In genomic region chr1:47574451-47575165, GRCh38 we compare ENCODE assay signal across 36 cellular contexts.
"Had no signal": no experiment of that assay in that cellular context is flagged by ENCODE, and none has a peak within 500 bp of the region (broad histone marks: within the 10 kb centered on the region; RNA-seq: fewer than 3 reads in every experiment).

No MANE protein-coding gene starts in this region.

- H3K4me1 Mint-ChIP-seq: activated T-helper 17 cell treated with anti-CD3 and anti-CD28 coated beads, Interleukin-2, amount 50 U/mL, for 72 hours; central memory CD8-positive, alpha-beta T cell had no signal

- H3K9me3 Mint-ChIP-seq: activated CD4-positive, alpha-beta T cell treated with anti-CD3 and anti-CD28 coated beads, Interleukin-2, amount 10 ng/mL, durations not matched to agents 24 days and 14 days; activated CD8-positive, alpha-beta T cell treated with anti-CD3 and anti-CD28 coated beads for 36 hours; activated naive CD8-positive, alpha-beta T cell treated with anti-CD3 and anti-CD28 coated beads for 36 hours; activated T-cell treated with anti-CD3 and anti-CD28 coated beads, Interleukin-2, amount 50 U/mL, for 72 hours; activated T-helper 17 cell treated with anti-CD3 and anti-CD28 coated beads, Interleukin-2, amount 50 U/mL, for 72 hours; central memory CD8-positive, alpha-beta T cell had no signal

- H3K36me3 Mint-ChIP-seq: activated naive CD8-positive, alpha-beta T cell treated with anti-CD3 and anti-CD28 coated beads for 36 hours had no signal

- H3K27ac Mint-ChIP-seq: activated CD4-positive, alpha-beta T cell treated with anti-CD3 and anti-CD28 coated beads, Interleukin-2, amount 10 ng/mL, durations not matched to agents 24 days and 14 days; activated CD8-positive, alpha-beta T cell treated with anti-CD3 and anti-CD28 coated beads for 36 hours; activated naive CD8-positive, alpha-beta T cell treated with anti-CD3 and anti-CD28 coated beads for 36 hours; activated T-cell treated with anti-CD3 and anti-CD28 coated beads, Interleukin-2, amount 50 U/mL, for 72 hours; activated T-helper 17 cell treated with anti-CD3 and anti-CD28 coated beads, Interleukin-2, amount 50 U/mL, for 72 hours had no signal

- DNase-seq: activated CD4-positive, alpha-beta T cell treated with anti-CD3 and anti-CD28 coated beads, Interleukin-2, amount 10 ng/mL, durations not matched to agents 24 days and 14 days; activated CD4-positive, alpha-beta T cell treated with anti-CD3 and anti-CD28 coated beads, Interleukin-2, amount 50 U/mL, for 4 hours; activated CD8-positive, alpha-beta T cell treated with anti-CD3 and anti-CD28 coated beads for 36 hours; activated effector memory CD4-positive, alpha-beta T cell treated with anti-CD3 and anti-CD28 coated beads, Interleukin-2, amount 50 U/mL, for 16 hours; activated naive CD4-positive, alpha-beta T cell; activated naive CD4-positive, alpha-beta T cell treated with anti-CD3 and anti-CD28 coated beads, Interleukin-2, amount 50 U/mL, for 16 hours; activated naive CD8-positive, alpha-beta T cell treated with anti-CD3 and anti-CD28 coated beads for 36 hours; activated T-cell treated with anti-CD3 and anti-CD28 coated beads, Interleukin-2, amount 50 U/mL, for 1 hour; activated T-cell treated with anti-CD3 and anti-CD28 coated beads, Interleukin-2, amount 50 U/mL, for 72 hours; amniotic stem cell; Kasumi-1; KG1; MG63; MV-4-11; NCI-H1092; NCI-H1436 treated with DMSO at 0.1 percent for 48 hours; NCI-H1694 treated with DMSO at 0.1 percent for 48 hours; NCI-H2029 treated with DMSO at 0.1 percent for 48 hours; NCI-H2107; NCI-H2171; NCI-H510A; NCI-H748 treated with DMSO at 0.1 percent for 48 hours; NK-92 treated with Interleukin-12 subunit alpha and Interleukin-12 subunit beta, amount 100 ng/mL, for 24 hours; PC-3; RPMI8226; SHP77 treated with DMSO at 0.1 percent for 48 hours; SW 1271; T-helper 1 cell; T-helper 2 cell; T1000 had no signal

- H3K4me3 Mint-ChIP-seq: activated CD4-positive, alpha-beta T cell treated with anti-CD3 and anti-CD28 coated beads, Interleukin-2, amount 10 ng/mL, durations not matched to agents 24 days and 14 days; activated CD8-positive, alpha-beta T cell treated with anti-CD3 and anti-CD28 coated beads for 36 hours; activated naive CD8-positive, alpha-beta T cell treated with anti-CD3 and anti-CD28 coated beads for 36 hours; activated T-cell treated with anti-CD3 and anti-CD28 coated beads, Interleukin-2, amount 50 U/mL, for 72 hours; activated T-helper 17 cell treated with anti-CD3 and anti-CD28 coated beads, Interleukin-2, amount 50 U/mL, for 72 hours; central memory CD8-positive, alpha-beta T cell had no signal

- H3K9me3 ChIP-seq: ascending aorta, MG63, Peyer's patch had no signal

- H3K27ac ChIP-seq: cardiac muscle cell, Peyer's patch had no signal

- H3K27me3 ChIP-seq: ascending aorta, cardiac muscle cell, MG63, Peyer's patch had no signal

- ATAC-seq: activated CD8-positive, alpha-beta T cell treated with anti-CD3 and anti-CD28 coated beads for 36 hours; activated T-cell treated with anti-CD3 and anti-CD28 coated beads, Interleukin-2, amount 50 U/mL, for 72 hours; activated T-helper 17 cell treated with anti-CD3 and anti-CD28 coated beads, Interleukin-2, amount 50 U/mL, for 72 hours; PC-3 had no signal

- H3K27me3 Mint-ChIP-seq: activated CD4-positive, alpha-beta T cell treated with anti-CD3 and anti-CD28 coated beads, Interleukin-2, amount 10 ng/mL, durations not matched to agents 24 days and 14 days had no signal

- H3K4me3 ChIP-seq: ascending aorta, cardiac muscle cell, MG63, Peyer's patch had no signal

- FAIRE-seq: TTC549 had no signal

- H3K36me3 ChIP-seq: ascending aorta, cardiac muscle cell, MG63, Peyer's patch had no signal
